10 cellular contexts compared by ENCODE assay signal in the genomic region with DNA sequence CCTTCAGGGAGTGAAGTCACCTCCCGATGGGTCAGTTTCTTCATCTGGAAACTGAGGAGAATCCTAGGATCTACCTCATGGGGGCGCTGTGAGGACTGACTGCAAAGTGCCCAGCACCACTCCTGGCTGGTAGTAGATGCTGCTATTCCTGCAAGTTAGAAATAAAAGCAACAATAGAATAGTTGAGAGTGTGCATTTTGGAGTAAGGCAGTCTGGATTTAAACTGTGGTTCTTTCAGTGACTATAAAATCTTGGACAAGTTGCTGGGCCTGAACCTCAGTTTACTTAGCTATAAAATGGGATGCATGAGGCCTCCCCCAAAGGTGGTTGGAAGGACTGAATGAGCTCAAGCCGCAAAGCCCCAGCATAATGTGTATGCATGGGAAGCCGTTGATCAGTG.
A peak's percentile ranks its signal among the peaks of the same experiment; 100 is the strongest.
DNase-seq lines count a peak whose midpoint lies in the region; ATAC-seq and TF ChIP-seq lines count a peak whose summit lies in the region.
"Had no signal": no experiment of that assay in that cellular context is flagged by ENCODE, and none has a peak within 500 bp of the region (broad histone marks: within the 10 kb centered on the region; RNA-seq: fewer than 3 reads in every experiment).

No MANE protein-coding gene starts in this region.

- no peaks in the 10 kb centered on the region for H3K9me3 ChIP-seq in testis

- no peaks in the 10 kb centered on the region for H3K27me3 ChIP-seq in testis

- intact Hi-C loops in testis (cut with DNase I; ENCODE audit: low total_unique reads), result no loop called here

- no peaks in the 10 kb centered on the region for H3K36me3 Mint-ChIP-seq in WTC11

- peak; percentile 54 for TF ChIP-seq CTCF in WTC11 (IDR thresholded peaks at IDR 0.05)
- peak; percentile 30 for TF ChIP-seq CTCF in fibroblast of mammary gland (conservative IDR thresholded peaks at IDR 0.05; ENCODE audit: control insufficient read depth, insufficient read depth, low read depth, low read length)
- TF ChIP-seq CTCF in testis (IDR thresholded peaks at IDR 0.05), result peak in 2 of 3 experiments; percentile 28 to 29

- DNase-seq in activated gamma-delta T cell treated with Interleukin-2 at 50 U/mL for 16 hours (peak; percentile 14), activated gamma-delta T cell (lab: John Stamatoyannopoulos, UW) (no peak), WTC11 (ENCODE audit: low spot score) (peak; percentile 77), fibroblast of mammary gland (ENCODE audit: low read depth) (peak; percentile 28), testis (peak; percentile 49), cerebellar nuclear complex (lab: John Stamatoyannopoulos, UW) (no peak), NCI-H2171 (lab: John Stamatoyannopoulos, UW) (no peak)

- no peaks in the 10 kb centered on the region for H3K4me1 ChIP-seq in testis

- no peak for TF ChIP-seq POLR2A in testis (IDR thresholded peaks at IDR 0.05)

- POLR2A ChIA-PET in WTC11 (lab: Charles Lee), result no interaction called here

- WGBS in testis, 2 donors, result 80 to 82% methylated on average over 4 of the region's 4 CpGs

- H3K27me3 Mint-ChIP-seq in WTC11 (ENCODE audit: low read depth), result no peaks in the 10 kb centered on the region
- H3K27me3 Mint-ChIP-seq: CD4-positive, alpha-beta T cell; central memory CD8-positive, alpha-beta T cell had no signal

- H3K4me3 ChIP-seq in fibroblast of mammary gland (ENCODE audit: control insufficient read depth, low read depth, low read length) (no peak overlapping the region), testis (no peak overlapping the region)

- ATAC-seq in WTC11, result peak; percentile 86
- ATAC-seq in GM21447 (IDR thresholded peaks at IDR 0.05; ENCODE audit: unreplicated experiment), result no peak

- no peaks in the 10 kb centered on the region for H3K9me3 Mint-ChIP-seq in WTC11
- H3K9me3 Mint-ChIP-seq: CD4-positive, alpha-beta T cell; central memory CD8-positive, alpha-beta T cell had no signal

- no peaks in the 10 kb centered on the region for H3K36me3 ChIP-seq in testis (ENCODE audit: low read depth, missing control alignments)

- peaks cover 12% of the 10 kb centered on the region for H3K4me1 Mint-ChIP-seq in WTC11
- H3K4me1 Mint-ChIP-seq: central memory CD8-positive, alpha-beta T cell had no signal

- peak overlapping the region; percentile 68; the same call in 1 of the 2 replicates for H3K27ac Mint-ChIP-seq in WTC11
- H3K27ac Mint-ChIP-seq: CD4-positive, alpha-beta T cell had no signal

- no peak overlapping the region for H3K27ac ChIP-seq in testis

- CTCF ChIA-PET in WTC11 (lab: Charles Lee), result interaction anchor here (0.6 to 2.7 kb wide), 8 partner anchors 8 to 371 kb away, joined by 3 to 11 read pairs (median 4); a partner anchor contains a TSS

- no peak overlapping the region for H3K4me3 Mint-ChIP-seq in WTC11
- H3K4me3 Mint-ChIP-seq: CD4-positive, alpha-beta T cell; central memory CD8-positive, alpha-beta T cell had no signal

TF ChIP-seq in WTC11, 78 proteins besides CTCF, POLR2A, EP300 and RAD21:
- no peak for TF ChIP-seq ZNF671 (CRISPR knock-in tag; IDR thresholded peaks at IDR 0.05)
- no peak for TF ChIP-seq NFATC4 (CRISPR knock-in tag; IDR thresholded peaks at IDR 0.05)
- TF ChIP-seq, protein P1, sequence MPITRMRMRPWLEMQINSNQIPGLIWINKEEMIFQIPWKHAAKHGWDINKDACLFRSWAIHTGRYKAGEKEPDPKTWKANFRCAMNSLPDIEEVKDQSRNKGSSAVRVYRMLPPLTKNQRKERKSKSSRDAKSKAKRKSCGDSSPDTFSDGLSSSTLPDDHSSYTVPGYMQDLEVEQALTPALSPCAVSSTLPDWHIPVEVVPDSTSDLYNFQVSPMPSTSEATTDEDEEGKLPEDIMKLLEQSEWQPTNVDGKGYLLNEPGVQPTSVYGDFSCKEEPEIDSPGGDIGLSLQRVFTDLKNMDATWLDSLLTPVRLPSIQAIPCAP (CRISPR knock-in tag; IDR thresholded peaks at IDR 0.05), result no peak
- TF ChIP-seq, protein P2, sequence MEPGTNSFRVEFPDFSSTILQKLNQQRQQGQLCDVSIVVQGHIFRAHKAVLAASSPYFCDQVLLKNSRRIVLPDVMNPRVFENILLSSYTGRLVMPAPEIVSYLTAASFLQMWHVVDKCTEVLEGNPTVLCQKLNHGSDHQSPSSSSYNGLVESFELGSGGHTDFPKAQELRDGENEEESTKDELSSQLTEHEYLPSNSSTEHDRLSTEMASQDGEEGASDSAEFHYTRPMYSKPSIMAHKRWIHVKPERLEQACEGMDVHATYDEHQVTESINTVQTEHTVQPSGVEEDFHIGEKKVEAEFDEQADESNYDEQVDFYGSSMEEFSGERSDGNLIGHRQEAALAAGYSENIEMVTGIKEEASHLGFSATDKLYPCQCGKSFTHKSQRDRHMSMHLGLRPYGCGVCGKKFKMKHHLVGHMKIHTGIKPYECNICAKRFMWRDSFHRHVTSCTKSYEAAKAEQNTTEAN (CRISPR knock-in tag; IDR thresholded peaks at IDR 0.05), result no peak
- TF ChIP-seq, protein P3, sequence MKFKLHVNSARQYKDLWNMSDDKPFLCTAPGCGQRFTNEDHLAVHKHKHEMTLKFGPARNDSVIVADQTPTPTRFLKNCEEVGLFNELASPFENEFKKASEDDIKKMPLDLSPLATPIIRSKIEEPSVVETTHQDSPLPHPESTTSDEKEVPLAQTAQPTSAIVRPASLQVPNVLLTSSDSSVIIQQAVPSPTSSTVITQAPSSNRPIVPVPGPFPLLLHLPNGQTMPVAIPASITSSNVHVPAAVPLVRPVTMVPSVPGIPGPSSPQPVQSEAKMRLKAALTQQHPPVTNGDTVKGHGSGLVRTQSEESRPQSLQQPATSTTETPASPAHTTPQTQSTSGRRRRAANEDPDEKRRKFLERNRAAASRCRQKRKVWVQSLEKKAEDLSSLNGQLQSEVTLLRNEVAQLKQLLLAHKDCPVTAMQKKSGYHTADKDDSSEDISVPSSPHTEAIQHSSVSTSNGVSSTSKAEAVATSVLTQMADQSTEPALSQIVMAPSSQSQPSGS (CRISPR knock-in tag; IDR thresholded peaks at IDR 0.05; ENCODE audit: borderline replicate concordance, low read depth), result no peak
TF ChIP-seq in WTC11: peak in this region for 0.

Comparison
In these comparisons a context has a peak if more than half of its experiments do, and no peak if none do; other contexts are left out.
1. DNase-seq: peak in activated gamma-delta T cell treated with Interleukin-2 at 50 U/mL for 16 hours (single experiment), WTC11 (single experiment), fibroblast of mammary gland (single experiment) and testis (single experiment); none in activated gamma-delta T cell (single experiment), cerebellar nuclear complex (0 of 2) and NCI-H2171 (single experiment).
2. Peak in every context shown above with its lines, with median percentiles within 50 percentile points of each other: CTCF ChIP-seq.